In the genomic region with DNA sequence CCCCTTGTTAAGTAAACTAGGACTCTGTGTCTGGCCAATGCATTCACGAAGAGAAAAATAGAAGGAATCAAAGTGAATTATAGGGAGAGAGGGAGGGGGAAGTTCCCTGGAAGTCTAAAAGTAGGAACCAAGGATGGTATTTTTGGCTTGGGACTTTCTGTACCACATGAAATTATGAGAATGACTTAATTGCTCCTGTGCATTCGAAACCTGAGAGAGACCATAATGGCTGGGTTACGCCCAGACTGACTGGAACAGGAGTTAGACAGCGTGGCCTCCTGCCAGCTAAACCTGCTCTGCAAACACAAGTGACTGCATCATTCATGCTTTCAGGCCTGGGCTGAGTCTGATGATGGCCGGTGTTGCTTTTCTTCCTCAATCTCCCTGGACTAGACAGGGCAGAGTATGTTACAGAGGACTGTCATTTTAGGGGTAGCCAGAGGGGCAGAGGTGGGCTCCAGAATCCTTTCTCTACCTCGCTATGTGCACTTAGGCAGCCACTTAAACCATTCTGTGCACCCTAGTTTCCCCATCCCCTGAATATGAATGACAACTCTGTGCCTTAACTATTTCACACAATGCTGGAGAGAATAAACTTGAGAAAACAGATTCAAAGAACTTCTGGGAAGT, we compare ENCODE assay signal across 9 cellular contexts. TPM values are rescaled to one million over a fixed set of nuclear protein-coding genes. Genes with fewer than 3 reads are reported as not detected.
DNase-seq lines count a peak whose midpoint lies in the region; ATAC-seq and TF ChIP-seq lines count a peak whose summit lies in the region.
"Had no signal": no experiment of that assay in that cellular context is flagged by ENCODE, and none has a peak within 500 bp of the region (broad histone marks: within the 10 kb centered on the region; RNA-seq: fewer than 3 reads in every experiment).

No MANE protein-coding gene starts in this region.

- no peaks in the 10 kb centered on the region for H3K27me3 Mint-ChIP-seq in activated naive CD8-positive, alpha-beta T cell treated with anti-CD3 and anti-CD28 coated beads, Interleukin-2, amount 50 U/mL, for 24 hours
- peaks cover 5% of the 10 kb centered on the region for H3K27me3 Mint-ChIP-seq in activated naive CD8-positive, alpha-beta T cell treated with anti-CD3 and anti-CD28 coated beads for 36 hours
- no peaks in the 10 kb centered on the region for H3K27me3 Mint-ChIP-seq in CD8-positive, alpha-beta T cell (ENCODE audit: low read depth)

- no peaks in the 10 kb centered on the region for H3K27me3 ChIP-seq in aorta (ENCODE audit: control insufficient read depth in 1 of 2, insufficient read depth in 2 of 2, low read length in 1 of 2)
- no peaks in the 10 kb centered on the region for H3K27me3 ChIP-seq in CD8-positive, alpha-beta T cell (ENCODE audit: insufficient read depth, low read length)

- no peaks in the 10 kb centered on the region for H3K9me3 ChIP-seq in aorta (ENCODE audit: control insufficient read depth, low read length)
- H3K9me3 ChIP-seq in CD8-positive, alpha-beta T cell (ENCODE audit: low read length): no peaks in the 10 kb centered on the region

- no peak for DNase-seq in activated naive CD8-positive, alpha-beta T cell treated with anti-CD3 and anti-CD28 coated beads, Interleukin-2, amount 50 U/mL, for 24 hours
- DNase-seq in activated naive CD8-positive, alpha-beta T cell treated with anti-CD3 and anti-CD28 coated beads for 36 hours: no peak
- DNase-seq in RPMI7951 (ENCODE audit: low read depth) (peak; percentile 33), kidney glomerular epithelial cell (lab: John Stamatoyannopoulos, UW) (peak; percentile 57), aorta (peak; percentile 94 to 96), SIG-M5 treated with dmso at 0.1 percent for 504 hours (lab: John Stamatoyannopoulos, UW; ENCODE audit: unreplicated experiment) (no peak)
- no peak for DNase-seq in CD8-positive, alpha-beta T cell

- CTCF ChIA-PET in CD8-positive, alpha-beta T cell (lab: Charles Lee): no interaction called here

- H3K27ac ChIP-seq in aorta (ENCODE audit: low read depth in 1 of 2, low read length in 2 of 2): peak overlapping the region; percentile 91 to 96
- H3K27ac ChIP-seq in CD8-positive, alpha-beta T cell (ENCODE audit: low read depth, low read length): no peak overlapping the region

- no peaks in the 10 kb centered on the region for H3K36me3 ChIP-seq in aorta (ENCODE audit: control insufficient read depth in 1 of 2, insufficient read depth in 2 of 2, low read length in 1 of 2)
- no peaks in the 10 kb centered on the region for H3K36me3 ChIP-seq in CD8-positive, alpha-beta T cell (ENCODE audit: insufficient read depth, low read length)

- no peak overlapping the region for H3K4me3 Mint-ChIP-seq in activated naive CD8-positive, alpha-beta T cell treated with anti-CD3 and anti-CD28 coated beads, Interleukin-2, amount 50 U/mL, for 24 hours
- H3K4me3 Mint-ChIP-seq in activated naive CD8-positive, alpha-beta T cell treated with anti-CD3 and anti-CD28 coated beads for 36 hours: no peak overlapping the region
- no peak overlapping the region for H3K4me3 Mint-ChIP-seq in CD8-positive, alpha-beta T cell
- H3K4me3 Mint-ChIP-seq: T-helper 1 cell treated with Interleukin-12 subunit alpha and Interleukin-12 subunit beta and Interleukin-4 antibody, amounts not matched to agents 30 μg/mL and 1 μg/mL, for 36 hours had no signal

- 4 to 7% methylated on average over 6 of the region's 6 CpGs for WGBS in aorta, 2 donors

- no peak for TF ChIP-seq CTCF in CD8-positive, alpha-beta T cell (IDR thresholded peaks at IDR 0.05)

- H3K27ac Mint-ChIP-seq in activated naive CD8-positive, alpha-beta T cell treated with anti-CD3 and anti-CD28 coated beads, Interleukin-2, amount 50 U/mL, for 24 hours: no peak overlapping the region
- no peak overlapping the region for H3K27ac Mint-ChIP-seq in activated naive CD8-positive, alpha-beta T cell treated with anti-CD3 and anti-CD28 coated beads for 36 hours
- H3K27ac Mint-ChIP-seq in CD8-positive, alpha-beta T cell: no peak overlapping the region
- H3K27ac Mint-ChIP-seq: T-helper 1 cell treated with Interleukin-12 subunit alpha and Interleukin-12 subunit beta and Interleukin-4 antibody, amounts not matched to agents 30 μg/mL and 1 μg/mL, for 36 hours had no signal

- POLR2A ChIA-PET in CD8-positive, alpha-beta T cell (lab: Charles Lee): no interaction called here

- ATAC-seq in activated naive CD8-positive, alpha-beta T cell treated with anti-CD3 and anti-CD28 coated beads, Interleukin-2, amount 50 U/mL, for 24 hours: peak; percentile 28
- ATAC-seq in HG03460 (IDR thresholded peaks at IDR 0.05; ENCODE audit: unreplicated experiment) (peak; percentile 72), aorta (ENCODE audit: low FRiP score) (peak; percentile 89)
- ATAC-seq in CD8-positive, alpha-beta T cell: no peak

- intact Hi-C loops in aorta (cut with DNase I): loop anchor here (5.0 kb wide), 2 partner anchors 58 to 142 kb away; a partner anchor contains a TSS
- intact Hi-C loops in CD8-positive, alpha-beta T cell (cut with DNase I, micrococcal nuclease): no loop called here

- H3K4me1 Mint-ChIP-seq in activated naive CD8-positive, alpha-beta T cell treated with anti-CD3 and anti-CD28 coated beads, Interleukin-2, amount 50 U/mL, for 24 hours: peaks cover 8% of the 10 kb centered on the region
- peaks cover 5% of the 10 kb centered on the region for H3K4me1 Mint-ChIP-seq in activated naive CD8-positive, alpha-beta T cell treated with anti-CD3 and anti-CD28 coated beads for 36 hours
- H3K4me1 Mint-ChIP-seq in CD8-positive, alpha-beta T cell (ENCODE audit: low read depth): no peaks in the 10 kb centered on the region

- H3K9me3 Mint-ChIP-seq in activated naive CD8-positive, alpha-beta T cell treated with anti-CD3 and anti-CD28 coated beads, Interleukin-2, amount 50 U/mL, for 24 hours: no peaks in the 10 kb centered on the region
- H3K9me3 Mint-ChIP-seq in activated naive CD8-positive, alpha-beta T cell treated with anti-CD3 and anti-CD28 coated beads for 36 hours: no peaks in the 10 kb centered on the region
- H3K9me3 Mint-ChIP-seq in CD8-positive, alpha-beta T cell: no peaks in the 10 kb centered on the region
- H3K9me3 Mint-ChIP-seq: T-helper 1 cell treated with Interleukin-12 subunit alpha and Interleukin-12 subunit beta and Interleukin-4 antibody, amounts not matched to agents 30 μg/mL and 1 μg/mL, for 36 hours had no signal

- H3K36me3 Mint-ChIP-seq in activated naive CD8-positive, alpha-beta T cell treated with anti-CD3 and anti-CD28 coated beads, Interleukin-2, amount 50 U/mL, for 24 hours (ENCODE audit: low read depth): no peaks in the 10 kb centered on the region
- H3K36me3 Mint-ChIP-seq in activated naive CD8-positive, alpha-beta T cell treated with anti-CD3 and anti-CD28 coated beads for 36 hours: peaks cover 4% of the 10 kb centered on the region
- H3K36me3 Mint-ChIP-seq in CD8-positive, alpha-beta T cell: no peaks in the 10 kb centered on the region

- H3K4me1 ChIP-seq in aorta (ENCODE audit: control insufficient read depth in 1 of 2, insufficient read depth in 2 of 2, low read length in 2 of 2): peaks cover 8 to 17% of the 10 kb centered on the region in 2 donors
- H3K4me1 ChIP-seq in CD8-positive, alpha-beta T cell (ENCODE audit: insufficient read depth, low read length): no peaks in the 10 kb centered on the region

- no peak overlapping the region for H3K4me3 ChIP-seq in aorta (ENCODE audit: low read length in 2 of 2)
- no peak overlapping the region for H3K4me3 ChIP-seq in CD8-positive, alpha-beta T cell (ENCODE audit: low read depth, low read length)

RNA-seq across cellular contexts. Expression of a gene that starts 58.9 kb away (rescaled TPM):
- total RNA-seq in activated naive CD8-positive, alpha-beta T cell treated with anti-CD3 and anti-CD28 coated beads for 36 hours: 10 to 100 TPM; 51.0 to 61.0 TPM
- total RNA-seq in RPMI7951 (2014; rRNA removed; shearing (Covaris generic)): 55.2 and 81.3 TPM in 2 replicates
- 100 to 1,000 TPM; 163 to 225 TPM for total RNA-seq in aorta
- polyA plus RNA-seq in aorta: 10 to 100 TPM; 44.6 to 47.3 TPM
- total RNA-seq in CD8-positive, alpha-beta T cell: 1 to 10 TPM; 1.4 to 2.2 TPM

Comparison
In these comparisons a context has a peak if more than half of its experiments do, and no peak if none do; other contexts are left out.
1. DNase-seq: peak in RPMI7951 (single experiment), kidney glomerular epithelial cell (single experiment) and aorta (2 of 2); none in activated naive CD8-positive, alpha-beta T cell treated with anti-CD3 and anti-CD28 coated beads, Interleukin-2, amount 50 U/mL, for 24 hours (single experiment), activated naive CD8-positive, alpha-beta T cell treated with anti-CD3 and anti-CD28 coated beads for 36 hours (single experiment), CD8-positive, alpha-beta T cell (0 of 7) and SIG-M5 treated with dmso at 0.1 percent for 504 hours (single experiment).
2. RNA of a gene that starts 58.9 kb away (total RNA-seq): 163 to 225 TPM in aorta, 51.0 to 61.0 TPM in activated naive CD8-positive, alpha-beta T cell treated with anti-CD3 and anti-CD28 coated beads for 36 hours and 55.2 to 81.3 TPM in RPMI7951; 1.4 to 2.2 TPM in CD8-positive, alpha-beta T cell; every median in the first group is over 10 times any median in the second.
3. intact Hi-C loops: an anchor here in aorta (5.0 kb wide); none called in CD8-positive, alpha-beta T cell.